Comparison of ENCODE assay signal across 1 cellular context in genomic region chr12:118032188-118032587, GRCh38.
TF ChIP-seq lines count a peak whose summit lies in the region.

No MANE protein-coding gene starts in this region.

TF ChIP-seq in K562, 482 proteins besides CTCF, POLR2A, EP300 and RAD21:
- TF ChIP-seq TCF3 (CRISPR knock-in tag; IDR thresholded peaks at IDR 0.05): peak; percentile 72
- peak; percentile 21 for TF ChIP-seq ZFP36 (IDR thresholded peaks at IDR 0.05; ENCODE audit: low read depth, low read length, partially characterized antibody)
- no peak for TF ChIP-seq ARID3A (IDR thresholded peaks at IDR 0.05; ENCODE audit: borderline replicate concordance, low read depth, low read length)
- TF ChIP-seq MGA (IDR thresholded peaks at IDR 0.05): peak; percentile 34; the same call in 1 of the 2 replicates
- peak; percentile 78 for TF ChIP-seq L3MBTL2 (IDR thresholded peaks at IDR 0.05)
- TF ChIP-seq MTA2 (IDR thresholded peaks at IDR 0.05; ENCODE audit: low read depth): peak; percentile 24; the same call in 1 of the 2 replicates
- TF ChIP-seq PKNOX1 (IDR thresholded peaks at IDR 0.05): peak; percentile 59; the same call in 1 of the 2 replicates
- TF ChIP-seq MCM2 (IDR thresholded peaks at IDR 0.05; ENCODE audit: low read depth): no peak
- 0 out of 2 replicates have a peak, but pooled peaks have one; percentile 34 for TF ChIP-seq TAL1 (IDR thresholded peaks at IDR 0.05)
- no peak for TF ChIP-seq BRCA1 (IDR thresholded peaks at IDR 0.05)
- TF ChIP-seq BRCA1 (CRISPR knock-in tag; IDR thresholded peaks at IDR 0.05): no peak
- TF ChIP-seq ZMIZ1 (IDR thresholded peaks at IDR 0.05; ENCODE audit: low read depth in 2 of 2, low read length in 2 of 2): no peak
- no peak for TF ChIP-seq MXI1 (IDR thresholded peaks at IDR 0.05; ENCODE audit: low read depth, low read length)
- peak; percentile 36; the same call in 1 of the 2 replicates for TF ChIP-seq ARID1B (IDR thresholded peaks at IDR 0.05)
